1 cellular context compared by ENCODE assay signal in genomic region chr22:30964858-30965257, GRCh38.
TF ChIP-seq lines count a peak whose summit lies in the region.

No MANE protein-coding gene starts in this region.

TF ChIP-seq in H1, 55 proteins besides CTCF, POLR2A, EP300 and RAD21:
- no peak for TF ChIP-seq ATF3 (IDR thresholded peaks at IDR 0.05; ENCODE audit: insufficient read depth, low read depth, low read length)
- TF ChIP-seq CTBP2 (IDR thresholded peaks at IDR 0.05; ENCODE audit: borderline replicate concordance, insufficient read depth, insufficient read length, low read length) = no peak
TF ChIP-seq in H1: peak in this region for 0.
